Comparison of ENCODE assay signal across 20 cellular contexts in genomic region chr2:57543211-57543610, GRCh38.
"Had no signal": no experiment of that assay in that cellular context is flagged by ENCODE, and none has a peak within 500 bp of the region (broad histone marks: within the 10 kb centered on the region; RNA-seq: fewer than 3 reads in every experiment).

No MANE protein-coding gene starts in this region.

- H3K36me3 Mint-ChIP-seq: neural progenitor cell; stimulated activated effector memory CD8-positive, alpha-beta T cell treated with anti-CD3 and anti-CD28 coated beads, Interleukin-12 subunit alpha, Interleukin-12 subunit beta, amount 100 ng/mL, for 72 hours had no signal

- H3K9me3 Mint-ChIP-seq: neural progenitor cell had no signal

- H3K4me1 Mint-ChIP-seq: immature natural killer cell; neural progenitor cell; stimulated activated effector memory CD8-positive, alpha-beta T cell treated with anti-CD3 and anti-CD28 coated beads, Interleukin-12 subunit alpha, Interleukin-12 subunit beta, amount 100 ng/mL, for 72 hours had no signal

- H3K27me3 Mint-ChIP-seq: natural killer cell treated with Interleukin-12 subunit alpha and Interleukin-12 subunit beta and Interleukin-15 and Interleukin-18, amount 100 ng/mL, for 72 hours; progenitor cell of endocrine pancreas had no signal

- ATAC-seq: left colon; left ventricle myocardium superior; natural killer cell treated with Interleukin-12 subunit alpha and Interleukin-12 subunit beta and Interleukin-15 and Interleukin-18, amount 100 ng/mL, for 72 hours; sciatic nerve; stimulated activated effector memory CD8-positive, alpha-beta T cell treated with anti-CD3 and anti-CD28 coated beads, Interleukin-12 subunit alpha, Interleukin-12 subunit beta, amount 100 ng/mL, for 72 hours had no signal

- H3K4me3 Mint-ChIP-seq: immature natural killer cell; memory B cell; natural killer cell treated with Interleukin-12 subunit alpha and Interleukin-12 subunit beta and Interleukin-15 and Interleukin-18, amount 100 ng/mL, for 72 hours; neural progenitor cell; stimulated activated effector memory CD8-positive, alpha-beta T cell treated with anti-CD3 and anti-CD28 coated beads, Interleukin-12 subunit alpha, Interleukin-12 subunit beta, amount 100 ng/mL, for 72 hours had no signal

- H3K27ac Mint-ChIP-seq: immature natural killer cell; memory B cell; natural killer cell treated with Interleukin-12 subunit alpha and Interleukin-12 subunit beta and Interleukin-15 and Interleukin-18, amount 100 ng/mL, for 72 hours; neural progenitor cell; progenitor cell of endocrine pancreas; stimulated activated effector memory CD8-positive, alpha-beta T cell treated with anti-CD3 and anti-CD28 coated beads, Interleukin-12 subunit alpha, Interleukin-12 subunit beta, amount 100 ng/mL, for 72 hours had no signal

- DNase-seq: dorsolateral prefrontal cortex; effector CD4-positive, alpha-beta T cell; hypothalamus; immature natural killer cell; islet precursor cell; kidney glomerular epithelial cell; left colon; left ventricle myocardium superior; stimulated activated CD4-positive, alpha-beta T cell treated with anti-CD3 and anti-CD28 coated beads, Interleukin-2, amount 100 ng/mL, for 24 hours; stimulated activated CD4-positive, alpha-beta T cell treated with anti-CD3 and anti-CD28 coated beads, Interleukin-4, amount 100 ng/mL, for 24 hours; stimulated activated naive CD4-positive, alpha-beta T cell treated with Interleukin-2 at 50 U/mL for 16 hours; stomach; thyroid gland; trophoblast cell had no signal
